ENCODE assay signal across 1 cellular context in genomic region chr1:11272842-11273594, GRCh38.
TF ChIP-seq lines count a peak whose summit lies in the region.

Gene UBIAD1, plus strand, starts transcription at chr1:11273198. Its CDS starts 334 bp downstream, at chr1:11273532.

TF ChIP-seq in HepG2, 621 proteins besides CTCF, POLR2A, EP300 and RAD21 (continued from another document and continues in another):
- no peak for TF ChIP-seq DMTF1 (CRISPR knock-in tag; IDR thresholded peaks at IDR 0.05)
- peak; percentile 21; the same call in 1 of the 2 replicates for TF ChIP-seq ZNF331 (CRISPR knock-in tag; IDR thresholded peaks at IDR 0.05)
- no peak for TF ChIP-seq KLF11 (CRISPR knock-in tag; IDR thresholded peaks at IDR 0.05)
- TF ChIP-seq ZNF784 (CRISPR knock-in tag; IDR thresholded peaks at IDR 0.05; ENCODE audit: borderline replicate concordance), result peak; percentile 33; the same call in 1 of the 2 replicates
- no peak; the same call in 1 of the 2 replicates for TF ChIP-seq ZBTB26 (CRISPR knock-in tag; IDR thresholded peaks at IDR 0.05; ENCODE audit: borderline replicate concordance)
- no peak for TF ChIP-seq KAT2B (IDR thresholded peaks at IDR 0.05; ENCODE audit: borderline replicate concordance, low read depth, low read length)
- peak; percentile 68 for TF ChIP-seq GABPA (IDR thresholded peaks at IDR 0.05; ENCODE audit: low read depth, low read length)
- peak; percentile 76 for TF ChIP-seq GABPA (CRISPR knock-in tag; IDR thresholded peaks at IDR 0.05; ENCODE audit: low read depth)
- peak; percentile 84; the same call in 1 of the 2 replicates for TF ChIP-seq ZFP91 (CRISPR knock-in tag; IDR thresholded peaks at IDR 0.05; ENCODE audit: borderline replicate concordance)
- TF ChIP-seq ELF4 (CRISPR knock-in tag; IDR thresholded peaks at IDR 0.05; ENCODE audit: borderline replicate concordance), result no peak; the same call in 1 of the 2 replicates
- TF ChIP-seq ZNF501 (CRISPR knock-in tag; IDR thresholded peaks at IDR 0.05), result peak; percentile 79
- no peak for TF ChIP-seq MZF1 (CRISPR knock-in tag; IDR thresholded peaks at IDR 0.05; ENCODE audit: borderline replicate concordance)
- no peak for TF ChIP-seq ADNP (CRISPR knock-in tag; IDR thresholded peaks at IDR 0.05)
- peak; percentile 60 for TF ChIP-seq ARNT2 (CRISPR knock-in tag; IDR thresholded peaks at IDR 0.05; ENCODE audit: low read depth)
- no peak for TF ChIP-seq THYN1 (CRISPR knock-in tag; IDR thresholded peaks at IDR 0.05; ENCODE audit: borderline replicate concordance, low read depth)
- no peak for TF ChIP-seq TCF12 (IDR thresholded peaks at IDR 0.05)
- TF ChIP-seq TCF12 (CRISPR knock-in tag; IDR thresholded peaks at IDR 0.05), result no peak
- no peak for TF ChIP-seq NPAS2 (CRISPR knock-in tag; IDR thresholded peaks at IDR 0.05; ENCODE audit: borderline replicate concordance)
- TF ChIP-seq JARID2 (CRISPR knock-in tag; IDR thresholded peaks at IDR 0.05; ENCODE audit: insufficient replicate concordance), result no peak
- TF ChIP-seq ZNF766 (CRISPR knock-in tag; IDR thresholded peaks at IDR 0.05; ENCODE audit: borderline replicate concordance), result no peak
- TF ChIP-seq ZNF720 (CRISPR knock-in tag; IDR thresholded peaks at IDR 0.05), result no peak
- TF ChIP-seq ZNF746 (CRISPR knock-in tag; IDR thresholded peaks at IDR 0.05), result peak; percentile 95
- no peak for TF ChIP-seq KIAA2018 (CRISPR knock-in tag; IDR thresholded peaks at IDR 0.05; ENCODE audit: borderline replicate concordance)
- peak; percentile 44; the same call in 1 of the 2 replicates for TF ChIP-seq ZC3H13 (CRISPR knock-in tag; IDR thresholded peaks at IDR 0.05)
- TF ChIP-seq BHLHE40 (IDR thresholded peaks at IDR 0.05; ENCODE audit: low read length), result no peak
- TF ChIP-seq ZNF280B (CRISPR knock-in tag; IDR thresholded peaks at IDR 0.05; ENCODE audit: borderline replicate concordance), result peak; percentile 65
- TF ChIP-seq SALL1 (CRISPR knock-in tag; IDR thresholded peaks at IDR 0.05), result peak; percentile 73
- TF ChIP-seq ZNF672 (CRISPR knock-in tag; IDR thresholded peaks at IDR 0.05), result no peak
- TF ChIP-seq ZNF496 (CRISPR knock-in tag; IDR thresholded peaks at IDR 0.05; ENCODE audit: insufficient replicate concordance), result no peak
- TF ChIP-seq ZNF782 (CRISPR knock-in tag; IDR thresholded peaks at IDR 0.05; ENCODE audit: borderline replicate concordance), result no peak
- TF ChIP-seq ZNF713 (CRISPR knock-in tag; IDR thresholded peaks at IDR 0.05), result no peak
- TF ChIP-seq EED (CRISPR knock-in tag; IDR thresholded peaks at IDR 0.05), result 0 out of 2 replicates have a peak, but pooled peaks have one; percentile 9
- peak; percentile 22; the same call in 1 of the 2 replicates for TF ChIP-seq ETV6 (CRISPR knock-in tag; conservative IDR thresholded peaks at IDR 0.05)
- TF ChIP-seq DNMT3B (CRISPR knock-in tag; conservative IDR thresholded peaks at IDR 0.05), result no peak
- no peak for TF ChIP-seq ZNF629 (CRISPR knock-in tag; conservative IDR thresholded peaks at IDR 0.05)
- 0 out of 2 replicates have a peak, but pooled peaks have one; percentile 71 for TF ChIP-seq ZNF543 (CRISPR knock-in tag; IDR thresholded peaks at IDR 0.05)
- peak; percentile 93 for TF ChIP-seq YEATS4 (CRISPR knock-in tag; IDR thresholded peaks at IDR 0.05; ENCODE audit: borderline replicate concordance)
- 0 out of 2 replicates have a peak, but pooled peaks have one; percentile 1 for TF ChIP-seq SRF (IDR thresholded peaks at IDR 0.05; ENCODE audit: low read depth, low read length)
- TF ChIP-seq ZNF777 (CRISPR knock-in tag; IDR thresholded peaks at IDR 0.05), result peak; percentile 46; the same call in 1 of the 2 replicates
- TF ChIP-seq THAP7 (CRISPR knock-in tag; IDR thresholded peaks at IDR 0.05), result peak; percentile 90
- peak; percentile 58; the same call in 1 of the 2 replicates for TF ChIP-seq ZMAT3 (CRISPR knock-in tag; conservative IDR thresholded peaks at IDR 0.05)
- TF ChIP-seq ZNF282 (IDR thresholded peaks at IDR 0.05; ENCODE audit: partially characterized antibody), result no peak
- TF ChIP-seq ZSCAN5A (CRISPR knock-in tag; IDR thresholded peaks at IDR 0.05; ENCODE audit: borderline replicate concordance), result no peak
- TF ChIP-seq ZNF234 (CRISPR knock-in tag; conservative IDR thresholded peaks at IDR 0.05), result 0 out of 2 replicates have a peak, but pooled peaks have one; percentile 56
- TF ChIP-seq ZNF251 (CRISPR knock-in tag; IDR thresholded peaks at IDR 0.05), result no peak
